25 cellular contexts compared by ENCODE assay signal in genomic region chrX:46117234-46117633, GRCh38.
"Had no signal": no experiment of that assay in that cellular context is flagged by ENCODE, and none has a peak within 500 bp of the region (broad histone marks: within the 10 kb centered on the region; RNA-seq: fewer than 3 reads in every experiment).

No MANE protein-coding gene starts in this region.

- H3K27ac ChIP-seq: gastroesophageal sphincter, neutrophil, ovary, right lobe of liver, tibial nerve, uterus had no signal

- H3K36me3 ChIP-seq: esophagus squamous epithelium, gastroesophageal sphincter, neutrophil, ovary, right lobe of liver, tibial nerve, uterus had no signal

- H3K4me1 ChIP-seq: gastroesophageal sphincter, right lobe of liver, tibial nerve, uterus had no signal

- H3K4me1 Mint-ChIP-seq: activated naive CD8-positive, alpha-beta T cell treated with anti-CD3 and anti-CD28 coated beads, Interleukin-2, amount 50 U/mL, for 24 hours; memory B cell; nephron; stimulated activated effector memory CD8-positive, alpha-beta T cell treated with anti-CD3 and anti-CD28 coated beads, Interleukin-12 subunit alpha, Interleukin-12 subunit beta, amount 100 ng/mL, for 72 hours; stimulated activated naive CD8-positive, alpha-beta T cell treated with anti-CD3 and anti-CD28 coated beads, Interleukin-15, amount 100 ng/mL, for 72 hours had no signal

- H3K4me3 ChIP-seq: esophagus squamous epithelium, gastroesophageal sphincter, ovary, right lobe of liver, skin epidermis, tibial nerve, uterus had no signal

- H3K4me3 Mint-ChIP-seq: activated CD8-positive, alpha-beta T cell treated with anti-CD3 and anti-CD28 coated beads, Interleukin-2, amount 10 ng/mL, durations not matched to agents 7 days and 5 days; activated naive CD8-positive, alpha-beta T cell treated with anti-CD3 and anti-CD28 coated beads, Interleukin-2, amount 50 U/mL, for 24 hours; activated T-helper 1 cell treated with anti-CD3 and anti-CD28 coated beads, Interleukin-12 subunit alpha, Interleukin-12 subunit beta, Interleukin-2, Interleukin-4 antibody, amounts not matched to agents 30 ng/mL and 10 ng/mL and 1 ng/mL, durations not matched to agents 14 hours and 24 hours and 36 hours; memory B cell; nephron; stimulated activated effector memory CD8-positive, alpha-beta T cell treated with anti-CD3 and anti-CD28 coated beads, Interleukin-12 subunit alpha, Interleukin-12 subunit beta, amount 100 ng/mL, for 72 hours; stimulated activated naive CD8-positive, alpha-beta T cell treated with anti-CD3 and anti-CD28 coated beads, Interleukin-15, amount 100 ng/mL, for 72 hours had no signal

- DNase-seq: activated CD4-positive, alpha-beta T cell treated with anti-CD3 and anti-CD28 coated beads for 1 hour; activated CD4-positive, alpha-beta T cell treated with anti-CD3 and anti-CD28 coated beads, Interleukin-2, amount 50 U/mL, for 1 hour; activated CD8-positive, alpha-beta T cell treated with anti-CD3 and anti-CD28 coated beads, Interleukin-2, amount 10 ng/mL, durations not matched to agents 7 days and 5 days; activated gamma-delta T cell; activated naive CD4-positive, alpha-beta T cell treated with anti-CD3 and anti-CD28 coated beads, Interleukin-2, amount 50 U/mL, for 16 hours; activated naive CD8-positive, alpha-beta T cell treated with anti-CD3 and anti-CD28 coated beads, Interleukin-2, amount 50 U/mL, for 24 hours; caudate nucleus; dermis blood vessel endothelial cell; effector CD8-positive, alpha-beta T cell; esophagus squamous epithelium; kidney glomerular epithelial cell; ovary; stimulated activated CD4-positive, alpha-beta T cell treated with anti-CD3 and anti-CD28 coated beads, Interleukin-1b, Interleukin-23, amount 100 ng/mL, for 48 hours; stimulated activated naive CD8-positive, alpha-beta T cell treated with anti-CD3 and anti-CD28 coated beads, Interleukin-15, amount 100 ng/mL, for 72 hours; T-helper 9 cell; uterus had no signal

- H3K9me3 ChIP-seq: esophagus squamous epithelium, gastroesophageal sphincter, neutrophil, ovary, right lobe of liver, tibial nerve, uterus had no signal

- H3K27me3 Mint-ChIP-seq: stimulated activated naive CD8-positive, alpha-beta T cell treated with anti-CD3 and anti-CD28 coated beads, Interleukin-15, amount 100 ng/mL, for 72 hours had no signal

- H3K27ac Mint-ChIP-seq: activated CD8-positive, alpha-beta T cell treated with anti-CD3 and anti-CD28 coated beads, Interleukin-2, amount 10 ng/mL, durations not matched to agents 7 days and 5 days; activated naive CD8-positive, alpha-beta T cell treated with anti-CD3 and anti-CD28 coated beads, Interleukin-2, amount 50 U/mL, for 24 hours; activated T-helper 1 cell treated with anti-CD3 and anti-CD28 coated beads, Interleukin-12 subunit alpha, Interleukin-12 subunit beta, Interleukin-2, Interleukin-4 antibody, amounts not matched to agents 30 ng/mL and 10 ng/mL and 1 ng/mL, durations not matched to agents 14 hours and 24 hours and 36 hours; memory B cell; nephron; stimulated activated effector memory CD8-positive, alpha-beta T cell treated with anti-CD3 and anti-CD28 coated beads, Interleukin-12 subunit alpha, Interleukin-12 subunit beta, amount 100 ng/mL, for 72 hours; stimulated activated naive CD8-positive, alpha-beta T cell treated with anti-CD3 and anti-CD28 coated beads, Interleukin-15, amount 100 ng/mL, for 72 hours had no signal

- H3K27me3 ChIP-seq: esophagus squamous epithelium, gastroesophageal sphincter, neutrophil, ovary, right lobe of liver, tibial nerve, uterus had no signal

- ATAC-seq: activated CD8-positive, alpha-beta T cell treated with anti-CD3 and anti-CD28 coated beads, Interleukin-2, amount 10 ng/mL, durations not matched to agents 7 days and 5 days; activated naive CD8-positive, alpha-beta T cell treated with anti-CD3 and anti-CD28 coated beads, Interleukin-2, amount 50 U/mL, for 24 hours; gastroesophageal sphincter; stimulated activated effector memory CD8-positive, alpha-beta T cell treated with anti-CD3 and anti-CD28 coated beads, Interleukin-12 subunit alpha, Interleukin-12 subunit beta, amount 100 ng/mL, for 72 hours; stimulated activated naive CD8-positive, alpha-beta T cell treated with anti-CD3 and anti-CD28 coated beads, Interleukin-15, amount 100 ng/mL, for 72 hours had no signal

- H3K36me3 Mint-ChIP-seq: memory B cell; stimulated activated effector memory CD8-positive, alpha-beta T cell treated with anti-CD3 and anti-CD28 coated beads, Interleukin-12 subunit alpha, Interleukin-12 subunit beta, amount 100 ng/mL, for 72 hours had no signal

- H3K9me3 Mint-ChIP-seq: activated naive CD8-positive, alpha-beta T cell treated with anti-CD3 and anti-CD28 coated beads, Interleukin-2, amount 50 U/mL, for 24 hours; memory B cell; stimulated activated effector memory CD8-positive, alpha-beta T cell treated with anti-CD3 and anti-CD28 coated beads, Interleukin-12 subunit alpha, Interleukin-12 subunit beta, amount 100 ng/mL, for 72 hours; stimulated activated naive CD8-positive, alpha-beta T cell treated with anti-CD3 and anti-CD28 coated beads, Interleukin-15, amount 100 ng/mL, for 72 hours had no signal
